ENCODE assay signal across 9 cellular contexts in genomic region chr20:10671850-10672578, GRCh38. TPM values are rescaled to one million over a fixed set of nuclear protein-coding genes. Genes with fewer than 3 reads are reported as not detected.
DNase-seq lines count a peak whose midpoint lies in the region; ATAC-seq, FAIRE-seq and TF ChIP-seq lines count a peak whose summit lies in the region.
"Had no signal": no experiment of that assay in that cellular context is flagged by ENCODE, and none has a peak within 500 bp of the region (broad histone marks: within the 10 kb centered on the region; RNA-seq: fewer than 3 reads in every experiment).

No MANE protein-coding gene starts in this region.

- no peak for FAIRE-seq in HepG2 (lab: Jason Lieb, UNC)
- FAIRE-seq: frontal cortex had no signal

- H3K4me2 ChIP-seq in PC-3 (ENCODE audit: low read length) (peak overlapping the region; percentile 89), HepG2 (ENCODE audit: low read depth, low read length) (peak overlapping the region; percentile 96)

- H3K36me3 ChIP-seq in PC-3 (ENCODE audit: low read depth, low read length) (peaks cover 52% of the 10 kb centered on the region), HepG2 (replicated peaks in 1 of 2; ENCODE audit: control insufficient read depth in 1 of 2, insufficient read depth in 2 of 2, low read length in 2 of 2) (peaks cover 16 to 22% of the 10 kb centered on the region in 2 experiments), suprapubic skin (peaks cover 5% of the 10 kb centered on the region)

- TF ChIP-seq POLR2A in HepG2 (IDR thresholded peaks at IDR 0.05; ENCODE audit: insufficient read depth in 1 of 2, low read depth in 2 of 2, low read length in 2 of 2) (no peak), suprapubic skin (IDR thresholded peaks at IDR 0.05) (no peak)

- H3K4me1 ChIP-seq in PC-3 (ENCODE audit: insufficient read depth, low read length) = peaks cover 33% of the 10 kb centered on the region
- H3K4me1 ChIP-seq in HepG2 (ENCODE audit: insufficient read depth, low read length) = peaks cover 58% of the 10 kb centered on the region
- peaks cover 58% of the 10 kb centered on the region for H3K4me1 ChIP-seq in suprapubic skin

- WGBS in HepG2 (ENCODE audit: low lambda C conversion rate) = 1% methylated on average over 34 of the region's 42 CpGs
- 1% methylated on average over 12 of the region's 42 CpGs for WGBS in suprapubic skin

- H3K27ac ChIP-seq in PC-3 (ENCODE audit: low read length) (peak overlapping the region; percentile 95), HepG2 (ENCODE audit: extremely low read length, insufficient read depth, low read length) (peak overlapping the region; percentile 89), suprapubic skin (peak overlapping the region; percentile 100)

- H3K4me3 ChIP-seq in PC-3 (ENCODE audit: low read length) (peak overlapping the region; percentile 95), choroid plexus epithelial cell (ENCODE audit: low read depth, low read length) (peak overlapping the region; percentile 88), HepG2 (replicated peaks in 1 of 3; ENCODE audit: insufficient read depth in 1 of 3, low read depth in 2 of 3, low read length in 3 of 3) (peak overlapping the region; percentile 85 to 94 (median 91)), suprapubic skin (peak overlapping the region; percentile 88)

- peak; percentile 22 for DNase-seq in activated naive CD4-positive, alpha-beta T cell treated with Interleukin-2 at 50 U/mL for 16 hours
- no peak for DNase-seq in activated naive CD4-positive, alpha-beta T cell treated with anti-CD3 and anti-CD28 coated beads, Interleukin-2, amount 50 U/mL, for 16 hours
- peak; percentile 63 for DNase-seq in PC-3
- DNase-seq in choroid plexus epithelial cell (ENCODE audit: low read depth) = peak; percentile 73
- DNase-seq in HepG2 (ENCODE audit: low spot score) = no peak
- DNase-seq in suprapubic skin (ENCODE audit: low spot score in 2 of 2) = peak; percentile 86 to 89
- DNase-seq in activated CD4-positive, CD25-positive, alpha-beta regulatory T cell (lab: John Stamatoyannopoulos, UW) = no peak

- H3K9me3 ChIP-seq in PC-3 (ENCODE audit: low read length) = no peaks in the 10 kb centered on the region
- no peaks in the 10 kb centered on the region for H3K9me3 ChIP-seq in HepG2 (ENCODE audit: low read length)
- H3K9me3 ChIP-seq in suprapubic skin = no peaks in the 10 kb centered on the region

- TF ChIP-seq EP300 in HepG2 (IDR thresholded peaks at IDR 0.05; ENCODE audit: low read depth in 2 of 2, low read length in 2 of 2) = no peak
- TF ChIP-seq EP300 in HepG2 (CRISPR knock-in tag; IDR thresholded peaks at IDR 0.05; ENCODE audit: borderline replicate concordance) = no peak
- no peak for TF ChIP-seq EP300 in suprapubic skin (IDR thresholded peaks at IDR 0.05)

- H3K79me2 ChIP-seq in PC-3 (ENCODE audit: low read length) = peaks cover 83% of the 10 kb centered on the region
- peaks cover 68% of the 10 kb centered on the region for H3K79me2 ChIP-seq in HepG2 (ENCODE audit: insufficient read depth, low read length)

- no peaks in the 10 kb centered on the region for H3K9me2 ChIP-seq in PC-3 (replicated peaks; ENCODE audit: low read length)

- TSS peak; percentile 25 for BruUV-seq in PC-3 (replicated peaks; lab: Mats Ljungman, UMichigan)
- no TSS peak for BruUV-seq in HepG2 (replicated peaks; lab: Mats Ljungman, UMichigan)

- in situ Hi-C loops in HepG2 (cut with HindIII; ENCODE audit: extremely low pct_ligation_motif_present, low pct_unique_long_range_greater_than_20kb) = loop anchor here (5.0 kb wide), 2 partner anchors 535 to 870 kb away; no protein-coding TSS in a partner anchor

- POLR2A ChIA-PET in PC-3 (lab: Charles Lee; ENCODE audit: unreplicated experiment) = interaction anchor here (0.5 to 1.0 kb wide), 9 partner anchors 28 to 536 kb away, joined by 3 to 11 read pairs (median 4); partner anchors contain the start of gene MKKS
- POLR2A ChIA-PET in HepG2 (lab: Yijun Ruan, JAX) = interaction anchor here (0.9 to 5.6 kb wide), 33 partner anchors 7 to 595 kb away, joined by 3 to 104 read pairs (median 5); partner anchors contain the start of genes MKKS and SLX4IP

- TF ChIP-seq CTCF in PC-3 (conservative IDR thresholded peaks at IDR 0.05; ENCODE audit: low read depth, low read length) (no peak), choroid plexus epithelial cell (conservative IDR thresholded peaks at IDR 0.05; ENCODE audit: low read depth, low read length) (no peak), HepG2 (CRISPR knock-in tag; IDR thresholded peaks at IDR 0.05) (peak; percentile 29), suprapubic skin (IDR thresholded peaks at IDR 0.05) (no peak)

- H3K27me3 ChIP-seq in PC-3 (ENCODE audit: low read length) (no peaks in the 10 kb centered on the region), HepG2 (ENCODE audit: control insufficient read depth in 1 of 2, insufficient read depth in 2 of 2, low read length in 2 of 2) (no peaks in the 10 kb centered on the region; a peak in 1 of 5 replicates), suprapubic skin (no peaks in the 10 kb centered on the region)

- no peaks in the 10 kb centered on the region for H3F3A ChIP-seq in PC-3 (ENCODE audit: low read length, unreplicated experiment)

- peak; percentile 12 for ATAC-seq in PC-3
- peak; percentile 16 for ATAC-seq in HepG2
- no peak for ATAC-seq in HG02610 (IDR thresholded peaks at IDR 0.05; ENCODE audit: unreplicated experiment)

- CTCF ChIA-PET in PC-3 (lab: Charles Lee) = interaction anchor here (0.5 to 1.2 kb wide), 6 partner anchors 224 to 872 kb away, joined by 3 to 5 read pairs (median 4); no protein-coding TSS in a partner anchor
- CTCF ChIA-PET in HepG2 (lab: Yijun Ruan, JAX; ENCODE audit: low intra/inter-chr PET ratio, low total read pairs) = no interaction called here

- TF ChIP-seq RAD21 in HepG2 (CRISPR knock-in tag; IDR thresholded peaks at IDR 0.05) = no peak

- H4K20me1 ChIP-seq in PC-3 (ENCODE audit: low read length) (peaks cover 58% of the 10 kb centered on the region), HepG2 (ENCODE audit: insufficient read depth, low read length) (peaks cover 28% of the 10 kb centered on the region)

- H2AFZ ChIP-seq in PC-3 (ENCODE audit: low read length) (no peak overlapping the region), HepG2 (ENCODE audit: low read length) (no peak overlapping the region)

- H3K9ac ChIP-seq in PC-3 (ENCODE audit: low read length) (peak overlapping the region; percentile 97), HepG2 (ENCODE audit: insufficient read depth, low read depth, low read length) (peak overlapping the region; percentile 95)

- intact Hi-C loops in PC-3 (cut with micrococcal nuclease) (loop anchor here (1.0 to 10.0 kb wide), 8 partner anchors 75 to 783 kb away; partner anchors contain the start of gene MKKS), HepG2 (cut with micrococcal nuclease; ENCODE audit: unreplicated experiment) (loop anchor here (1.0 to 10.0 kb wide), 8 partner anchors 19 to 873 kb away; no protein-coding TSS in a partner anchor)

TF ChIP-seq in HepG2, 621 proteins besides CTCF, POLR2A, EP300 and RAD21 (continues in another document):
- TF ChIP-seq HNRNPLL (IDR thresholded peaks at IDR 0.05; ENCODE audit: low read depth, low read length, poor library complexity, severe bottlenecking) = peak; percentile 34

RNA-seq across cellular contexts. Expression of gene JAG1, which starts 1.8 kb away (rescaled TPM):
- total RNA-seq in PC-3 (2014; rRNA removed) (176 and 184 TPM in 2 replicates), HepG2 (2016; rRNA removed; fragmentation: Illumina TruSeq; extraction: Trizol) (18.1 and 56.3 TPM in 2 replicates), suprapubic skin (100 to 1,000 TPM; 133 to 367 (median 191) TPM)
- total RNA-seq in HepG2 (2016; cell fraction: cytosol; rRNA removed; fragmentation: Illumina TruSeq; extraction: Trizol; ENCODE audit: low read depth) = 30.6 and 34.3 TPM in 2 replicates
- total RNA-seq in HepG2 (2016; cell fraction: insoluble cytoplasmic fraction; rRNA removed; fragmentation: Illumina TruSeq; extraction: Trizol) = 15.5 and 55.3 TPM in 2 replicates
- 13.4 and 15.1 TPM in 2 replicates for total RNA-seq in HepG2 (2016; cell fraction: membrane; rRNA removed; fragmentation: Illumina TruSeq; extraction: Trizol)
- total RNA-seq in HepG2 (2016; cell fraction: nucleus; rRNA removed; fragmentation: Illumina TruSeq; extraction: Trizol) = 102 and 121 TPM in 2 replicates
- polyA plus RNA-seq in HepG2 (2011; rRNA removed) = 43.0 and 47.1 TPM in 2 replicates
- polyA plus RNA-seq in HepG2 (2011; cell fraction: cytosol; rRNA removed) = 33.0 and 33.7 TPM in 2 replicates
- 120 and 155 TPM in 2 replicates for polyA plus RNA-seq in HepG2 (2011; cell fraction: nucleus; rRNA removed)
- 35.8 and 54.0 TPM in 2 replicates for polyA plus RNA-seq in HepG2 (2012)
- polyA plus RNA-seq in HepG2 (2016; cell fraction: cytosol; fragmentation: Illumina TruSeq; extraction: Trizol; ENCODE audit: low read depth) = 0.86 and 1.3 TPM in 2 replicates
- 9.4 and 10.2 TPM in 2 replicates for polyA plus RNA-seq in HepG2 (2016; cell fraction: insoluble cytoplasmic fraction; fragmentation: Illumina TruSeq; extraction: Trizol; ENCODE audit: low read depth)
- 2.2 and 3.0 TPM in 2 replicates for polyA plus RNA-seq in HepG2 (2016; cell fraction: membrane; fragmentation: Illumina TruSeq; extraction: Trizol; ENCODE audit: low read depth)
- 112 and 122 TPM in 2 replicates for polyA plus RNA-seq in HepG2 (2016; cell fraction: nucleus; fragmentation: Illumina TruSeq; extraction: Trizol; ENCODE audit: insufficient read depth, low read depth)
- 8.0 and 192 TPM in 2 replicates for polyA minus RNA-seq in HepG2 (2011; rRNA and poly(A)+ RNA removed; ENCODE audit: low replicate concordance)
- 103 and 108 TPM in 2 replicates for polyA minus RNA-seq in HepG2 (2011; cell fraction: cytosol; rRNA and poly(A)+ RNA removed)
- 248 and 302 TPM in 2 replicates for polyA minus RNA-seq in HepG2 (2011; cell fraction: nucleus; rRNA and poly(A)+ RNA removed)

Comparison
In these comparisons a context has a peak if more than half of its experiments do, and no peak if none do; other contexts are left out.
1. DNase-seq: peak in activated naive CD4-positive, alpha-beta T cell treated with Interleukin-2 at 50 U/mL for 16 hours (single experiment), PC-3 (single experiment), choroid plexus epithelial cell (single experiment) and suprapubic skin (2 of 2); none in activated naive CD4-positive, alpha-beta T cell treated with anti-CD3 and anti-CD28 coated beads, Interleukin-2, amount 50 U/mL, for 16 hours (single experiment), HepG2 (single experiment) and activated CD4-positive, CD25-positive, alpha-beta regulatory T cell (0 of 4).
2. Peak in every context shown above with its lines, with median percentiles within 50 percentile points of each other: H3K27ac ChIP-seq and H3K4me3 ChIP-seq.